8 cellular contexts compared by ENCODE assay signal in the genomic region with DNA sequence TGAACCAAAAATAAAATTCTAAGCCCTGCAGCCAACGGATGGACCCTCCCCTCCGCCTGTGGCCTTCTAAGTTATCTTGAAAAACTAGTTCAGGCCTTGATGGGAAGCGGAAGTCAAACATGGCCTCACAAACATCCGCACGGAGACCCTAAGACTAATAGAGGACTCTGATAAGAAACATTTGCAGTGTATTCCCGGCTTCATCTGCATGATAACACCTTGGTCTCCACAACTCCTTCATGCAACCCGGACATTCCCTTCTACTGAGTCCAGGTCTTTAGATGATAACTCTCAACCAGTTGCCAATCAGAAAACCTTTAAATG. TPM values are rescaled to one million over a fixed set of nuclear protein-coding genes. Genes with fewer than 3 reads are reported as not detected.
A peak's percentile ranks its signal among the peaks of the same experiment; 100 is the strongest.
DNase-seq lines count a peak whose midpoint lies in the region; ATAC-seq and TF ChIP-seq lines count a peak whose summit lies in the region.

No MANE protein-coding gene starts in this region.

- no peak for TF ChIP-seq CTCF in Caco-2 (IDR thresholded peaks at IDR 0.05; ENCODE audit: insufficient read depth in 1 of 2, low read depth in 1 of 2, low read length in 1 of 2, severe bottlenecking in 1 of 2, unreplicated experiment in 1 of 2)
- TF ChIP-seq CTCF in HEK293 (tag by site-specific recombination; IDR thresholded peaks at IDR 0.05), result no peak
- TF ChIP-seq CTCF in WI38 (IDR thresholded peaks at IDR 0.05; ENCODE audit: low read depth, low read length), result no peak
- TF ChIP-seq CTCF in right atrium auricular region (IDR thresholded peaks at IDR 0.05), result no peak
- no peak for TF ChIP-seq CTCF in spleen (IDR thresholded peaks at IDR 0.05 in 8 of 11, conservative IDR thresholded peaks at IDR 0.05 in 3 of 11)

- no peak for TF ChIP-seq POLR2A in spleen (IDR thresholded peaks at IDR 0.05)

- H3K27me3 ChIP-seq in Caco-2 (replicated peaks; ENCODE audit: control insufficient read depth, insufficient read depth, low read length), result no peaks in the 10 kb centered on the region
- no peaks in the 10 kb centered on the region for H3K27me3 ChIP-seq in right atrium auricular region
- no peaks in the 10 kb centered on the region for H3K27me3 ChIP-seq in spleen (replicated peaks in 1 of 7)

- CTCF ChIA-PET in Caco-2 (lab: Charles Lee), result no interaction called here
- CTCF ChIA-PET in HEK293 (lab: Yijun Ruan, JAX), result interaction anchor here (1.3 kb wide), 1 partner anchor 60 kb away, joined by 3 read pairs; no protein-coding TSS in a partner anchor

- 14 to 27% (median 20%) methylated on average over 7 of the region's 7 CpGs for WGBS in spleen, 5 donors

- no peaks in the 10 kb centered on the region for H3K9me3 Mint-ChIP-seq in Caco-2 (ENCODE audit: unreplicated experiment)

- no peaks in the 10 kb centered on the region for H3K27me3 Mint-ChIP-seq in Caco-2 (ENCODE audit: insufficient read depth, unreplicated experiment)

- peaks cover 19% of the 10 kb centered on the region for H3K4me1 Mint-ChIP-seq in Caco-2 (ENCODE audit: low read depth, unreplicated experiment)

- H3K4me1 ChIP-seq in Caco-2 (peaks cover 13% of the 10 kb centered on the region; the same call in 1 of the 2 replicates), HEK293 (ENCODE audit: control insufficient read depth, insufficient read depth, low read length) (no peaks in the 10 kb centered on the region), right atrium auricular region (peaks cover 0 to 49% of the 10 kb centered on the region in 2 donors), spleen (peaks cover 14 to 58% (median 45%) of the 10 kb centered on the region in 6 donors)

- H3K9me3 ChIP-seq in Caco-2, result no peaks in the 10 kb centered on the region
- no peaks in the 10 kb centered on the region for H3K9me3 ChIP-seq in HEK293 (ENCODE audit: control insufficient read depth, insufficient read depth, low read depth, low read length)
- no peaks in the 10 kb centered on the region for H3K9me3 ChIP-seq in right atrium auricular region
- H3K9me3 ChIP-seq in spleen, result no peaks in the 10 kb centered on the region

- H3K27ac ChIP-seq in HEK293 (ENCODE audit: extremely low read depth, low read depth, low read length), result peak overlapping the region; percentile 42; the same call in 1 of the 2 replicates
- H3K27ac ChIP-seq in right atrium auricular region, result peak overlapping the region; percentile 98
- peak overlapping the region; percentile 83 to 99 (median 98) for H3K27ac ChIP-seq in spleen

- H3K4me3 Mint-ChIP-seq in Caco-2 (ENCODE audit: unreplicated experiment), result peak overlapping the region; percentile 86

- H3K36me3 ChIP-seq in Caco-2 (ENCODE audit: control insufficient read depth, insufficient read depth, low read length), result no peaks in the 10 kb centered on the region
- H3K36me3 ChIP-seq in HEK293 (ENCODE audit: control insufficient read depth in 2 of 2, insufficient read depth in 1 of 2, low read length in 2 of 2), result peaks cover 0 to 4% of the 10 kb centered on the region in 2 experiments; a peak in 1 of 3 replicates
- no peaks in the 10 kb centered on the region for H3K36me3 ChIP-seq in right atrium auricular region
- no peaks in the 10 kb centered on the region for H3K36me3 ChIP-seq in spleen

- intact Hi-C loops in Caco-2 (cut with micrococcal nuclease; ENCODE audit: unreplicated experiment), result loop anchor here (2.0 to 5.0 kb wide), 3 partner anchors 60 to 97 kb away; no protein-coding TSS in a partner anchor
- intact Hi-C loops in spleen (cut with DNase I; ENCODE audit: low total_unique reads), result loop anchor here (5.0 to 10.0 kb wide), 2 partner anchors 327 to 410 kb away; a partner anchor contains a TSS

- no peak for DNase-seq in Caco-2
- DNase-seq in right atrium auricular region (ENCODE audit: low spot score), result no peak
- DNase-seq in spleen, result no peak
- no peak for DNase-seq in SK-N-DZ (ENCODE audit: low spot score)
- no peak for DNase-seq in stimulated activated naive CD4-positive, alpha-beta T cell treated with Interleukin-2 at 50 U/mL for 16 hours (lab: John Stamatoyannopoulos, UW)

- peak overlapping the region; percentile 62 for H3K27ac Mint-ChIP-seq in Caco-2 (ENCODE audit: unreplicated experiment)

- POLR2A ChIA-PET in Caco-2 (lab: Charles Lee) (no interaction called here), HEK293 (lab: Yijun Ruan, JAX) (no interaction called here)

- BruUV-seq in Caco-2 (replicated peaks; lab: Mats Ljungman, UMichigan), result no TSS peak

- H3K36me3 Mint-ChIP-seq in Caco-2 (ENCODE audit: insufficient read depth, unreplicated experiment), result peaks cover 17% of the 10 kb centered on the region

- H3K4me3 ChIP-seq in Caco-2 (ENCODE audit: low read depth, low read length) (peak overlapping the region; percentile 61), HEK293 (ENCODE audit: low read depth, low read length) (no peak overlapping the region), WI38 (ENCODE audit: low read depth, low read length) (peak overlapping the region; percentile 49), right atrium auricular region (peak overlapping the region; percentile 75 to 87), spleen (peak overlapping the region; percentile 18 to 93 (median 74))

- no peak for ATAC-seq in HG03378 (IDR thresholded peaks at IDR 0.05; ENCODE audit: unreplicated experiment)

TF ChIP-seq in HEK293, 187 proteins besides CTCF, POLR2A, EP300 and RAD21 (continues in another document):
- 0 out of 2 replicates have a peak, but pooled peaks have one; percentile 0 for TF ChIP-seq ZXDB (tag by site-specific recombination; IDR thresholded peaks at IDR 0.05)
- TF ChIP-seq ZNF433 (tag by site-specific recombination; IDR thresholded peaks at IDR 0.05; ENCODE audit: low read depth), result no peak
- TF ChIP-seq ZNF830 (tag by site-specific recombination; IDR thresholded peaks at IDR 0.05; ENCODE audit: low read depth), result no peak
- TF ChIP-seq ZNF629 (tag by site-specific recombination; IDR thresholded peaks at IDR 0.05), result no peak
- TF ChIP-seq FEZF1 (tag by site-specific recombination; IDR thresholded peaks at IDR 0.05), result no peak
- no peak for TF ChIP-seq ZNF549 (tag by site-specific recombination; IDR thresholded peaks at IDR 0.05)
- TF ChIP-seq ZNF654 (tag by site-specific recombination; IDR thresholded peaks at IDR 0.05; ENCODE audit: low read depth), result no peak
- TF ChIP-seq ZNF138 (tag by site-specific recombination; IDR thresholded peaks at IDR 0.05; ENCODE audit: borderline replicate concordance), result 0 out of 2 replicates have a peak, but pooled peaks have one; percentile 9
- 0 out of 2 replicates have a peak, but pooled peaks have one; percentile 4 for TF ChIP-seq MZF1 (tag by site-specific recombination; IDR thresholded peaks at IDR 0.05; ENCODE audit: borderline replicate concordance)
- no peak for TF ChIP-seq ZNF174 (tag by site-specific recombination; IDR thresholded peaks at IDR 0.05)
- no peak for TF ChIP-seq ZNF223 (tag by site-specific recombination; IDR thresholded peaks at IDR 0.05)
- TF ChIP-seq, protein P1, sequence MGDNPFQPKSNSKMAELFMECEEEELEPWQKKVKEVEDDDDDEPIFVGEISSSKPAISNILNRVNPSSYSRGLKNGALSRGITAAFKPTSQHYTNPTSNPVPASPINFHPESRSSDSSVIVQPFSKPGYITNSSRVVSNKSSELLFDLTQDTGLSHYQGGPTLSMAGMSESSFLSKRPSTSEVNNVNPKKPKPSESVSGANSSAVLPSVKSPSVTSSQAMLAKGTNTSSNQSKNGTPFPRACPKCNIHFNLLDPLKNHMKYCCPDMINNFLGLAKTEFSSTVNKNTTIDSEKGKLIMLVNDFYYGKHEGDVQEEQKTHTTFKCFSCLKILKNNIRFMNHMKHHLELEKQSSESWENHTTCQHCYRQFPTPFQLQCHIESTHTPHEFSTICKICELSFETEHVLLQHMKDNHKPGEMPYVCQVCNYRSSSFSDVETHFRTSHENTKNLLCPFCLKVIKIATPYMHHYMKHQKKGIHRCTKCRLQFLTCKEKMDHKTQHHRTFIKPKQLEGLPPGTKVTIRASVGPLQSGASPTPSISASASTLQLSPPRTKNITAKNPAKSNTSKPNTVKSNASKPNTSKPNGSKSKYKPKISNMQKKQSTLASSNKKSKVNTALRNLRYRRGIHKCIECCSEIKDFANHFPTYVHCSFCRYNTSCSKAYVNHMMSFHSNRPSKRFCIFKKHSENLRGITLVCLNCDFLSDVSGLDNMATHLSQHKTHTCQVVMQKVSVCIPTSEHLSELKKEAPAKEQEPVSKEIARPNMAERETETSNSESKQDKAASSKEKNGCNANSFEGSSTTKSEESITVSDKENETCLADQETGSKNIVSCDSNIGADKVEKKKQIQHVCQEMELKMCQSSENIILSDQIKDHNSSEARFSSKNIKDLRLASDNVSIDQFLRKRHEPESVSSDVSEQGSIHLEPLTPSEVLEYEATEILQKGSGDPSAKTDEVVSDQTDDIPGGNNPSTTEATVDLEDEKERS (tag by site-specific recombination; IDR thresholded peaks at IDR 0.05), result no peak
- TF ChIP-seq, protein P2, sequence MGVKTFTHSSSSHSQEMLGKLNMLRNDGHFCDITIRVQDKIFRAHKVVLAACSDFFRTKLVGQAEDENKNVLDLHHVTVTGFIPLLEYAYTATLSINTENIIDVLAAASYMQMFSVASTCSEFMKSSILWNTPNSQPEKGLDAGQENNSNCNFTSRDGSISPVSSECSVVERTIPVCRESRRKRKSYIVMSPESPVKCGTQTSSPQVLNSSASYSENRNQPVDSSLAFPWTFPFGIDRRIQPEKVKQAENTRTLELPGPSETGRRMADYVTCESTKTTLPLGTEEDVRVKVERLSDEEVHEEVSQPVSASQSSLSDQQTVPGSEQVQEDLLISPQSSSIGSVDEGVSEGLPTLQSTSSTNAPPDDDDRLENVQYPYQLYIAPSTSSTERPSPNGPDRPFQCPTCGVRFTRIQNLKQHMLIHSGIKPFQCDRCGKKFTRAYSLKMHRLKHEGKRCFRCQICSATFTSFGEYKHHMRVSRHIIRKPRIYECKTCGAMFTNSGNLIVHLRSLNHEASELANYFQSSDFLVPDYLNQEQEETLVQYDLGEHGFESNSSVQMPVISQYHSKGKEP (tag by site-specific recombination; IDR thresholded peaks at IDR 0.05), result no peak
- no peak for TF ChIP-seq ZNF621 (tag by site-specific recombination; IDR thresholded peaks at IDR 0.05)
- TF ChIP-seq, protein P3, sequence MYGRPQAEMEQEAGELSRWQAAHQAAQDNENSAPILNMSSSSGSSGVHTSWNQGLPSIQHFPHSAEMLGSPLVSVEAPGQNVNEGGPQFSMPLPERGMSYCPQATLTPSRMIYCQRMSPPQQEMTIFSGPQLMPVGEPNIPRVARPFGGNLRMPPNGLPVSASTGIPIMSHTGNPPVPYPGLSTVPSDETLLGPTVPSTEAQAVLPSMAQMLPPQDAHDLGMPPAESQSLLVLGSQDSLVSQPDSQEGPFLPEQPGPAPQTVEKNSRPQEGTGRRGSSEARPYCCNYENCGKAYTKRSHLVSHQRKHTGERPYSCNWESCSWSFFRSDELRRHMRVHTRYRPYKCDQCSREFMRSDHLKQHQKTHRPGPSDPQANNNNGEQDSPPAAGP (tag by site-specific recombination; IDR thresholded peaks at IDR 0.05), result no peak

RNA-seq across cellular contexts. Expression of a gene that starts 0.8 kb away (rescaled TPM):
- total RNA-seq in Caco-2 (2022), result 74.7 and 77.6 TPM in 2 replicates
- 10 to 100 TPM; 34.6 to 65.8 TPM for total RNA-seq in right atrium auricular region
- 100 to 1,000 TPM in 1 of 7 donors, 10 to 100 TPM in 6; 57.7 to 111 (median 71.1) TPM for total RNA-seq in spleen
- 10 to 100 TPM; 29.4 to 56.3 (median 37.6) TPM for polyA plus RNA-seq in spleen
- 16.2 and 17.1 TPM in 2 replicates for polyA plus RNA-seq in SK-N-DZ (2014; cell fraction: cytosol; rRNA removed)
- polyA plus RNA-seq in SK-N-DZ (2014; cell fraction: nucleus; rRNA removed), result 9.0 and 21.5 TPM in 2 replicates

Comparison
In these comparisons a context has a peak if more than half of its experiments do, and no peak if none do; other contexts are left out.
1. H3K27ac ChIP-seq: peak in every context shown above with its lines; median percentile 98 in right atrium auricular region; 98 in spleen; 42 in HEK293.